17 cellular contexts compared by ENCODE assay signal in the genomic region with DNA sequence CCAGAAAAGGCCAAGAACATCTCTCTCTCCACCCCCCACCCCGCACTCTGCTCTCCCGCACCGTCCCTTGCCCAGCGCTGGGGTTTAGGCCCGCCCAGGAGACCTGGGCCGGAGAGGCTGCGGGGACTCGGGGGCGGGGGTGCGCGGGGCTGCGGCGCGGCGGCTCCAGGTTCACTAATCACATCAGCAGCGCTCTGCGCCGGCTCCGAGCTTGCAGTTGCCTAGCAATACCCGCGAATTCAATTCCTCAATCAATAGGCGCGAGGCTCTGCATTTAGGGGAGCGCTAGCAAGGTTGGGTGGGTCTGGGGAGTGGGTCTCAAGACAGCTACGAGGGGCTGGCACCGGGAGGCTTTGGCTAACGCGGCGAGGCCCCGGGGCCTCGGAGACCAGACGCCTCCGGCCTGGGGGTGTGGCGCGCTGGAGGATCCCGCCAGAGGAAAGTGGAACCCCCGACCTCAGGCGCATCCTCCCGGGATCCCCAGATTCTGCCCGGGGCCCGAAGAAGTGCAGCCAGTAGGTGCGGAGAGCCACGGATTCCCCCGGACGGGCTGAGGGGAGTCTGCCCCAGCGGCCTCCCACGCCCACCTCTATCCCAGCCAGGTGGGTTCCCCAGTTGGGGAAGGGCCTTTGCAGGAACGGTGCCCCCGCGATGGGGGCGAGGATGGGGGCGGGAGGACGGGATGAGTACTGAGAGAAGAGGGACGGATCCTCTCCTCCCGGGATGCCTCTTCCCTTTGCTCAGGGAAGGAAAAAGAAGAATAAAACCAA. TPM values are rescaled to one million over a fixed set of nuclear protein-coding genes. Genes with fewer than 3 reads are reported as not detected.
A peak's percentile ranks its signal among the peaks of the same experiment; 100 is the strongest.
DNase-seq lines count a peak whose midpoint lies in the region; ATAC-seq and TF ChIP-seq lines count a peak whose summit lies in the region.
"Had no signal": no experiment of that assay in that cellular context is flagged by ENCODE, and none has a peak within 500 bp of the region (broad histone marks: within the 10 kb centered on the region; RNA-seq: fewer than 3 reads in every experiment).

No MANE protein-coding gene starts in this region.

- peaks cover 11% of the 10 kb centered on the region for H3K36me3 Mint-ChIP-seq in activated CD8-positive, alpha-beta T cell treated with anti-CD3 and anti-CD28 coated beads, Interleukin-2, amount 10 ng/mL, durations not matched to agents 7 days and 5 days (ENCODE audit: low read depth)
- H3K36me3 Mint-ChIP-seq in activated CD8-positive, alpha-beta T cell treated with anti-CD3 and anti-CD28 coated beads for 36 hours (ENCODE audit: low read depth): peaks cover 3% of the 10 kb centered on the region
- H3K36me3 Mint-ChIP-seq in HFFc6 (ENCODE audit: low read depth): no peaks in the 10 kb centered on the region
- H3K36me3 Mint-ChIP-seq in osteocyte (ENCODE audit: unreplicated experiment): no peaks in the 10 kb centered on the region

- POLR2A ChIA-PET in activated CD8-positive, alpha-beta T cell treated with anti-CD3 and anti-CD28 coated beads, Interleukin-2, amount 10 ng/mL, durations not matched to agents 7 days and 5 days (lab: Charles Lee): no interaction called here
- POLR2A ChIA-PET in activated CD8-positive, alpha-beta T cell treated with anti-CD3 and anti-CD28 coated beads for 36 hours (lab: Charles Lee): interaction anchor here (1.2 to 1.8 kb wide), 3 partner anchors 10 to 131 kb away, joined by 3 to 4 read pairs (median 4); no protein-coding TSS in a partner anchor

- H3K27me3 ChIP-seq in fibroblast of lung (ENCODE audit: control insufficient read depth, insufficient read depth, low read length): peaks cover 38% of the 10 kb centered on the region

- H3K9ac ChIP-seq in fibroblast of lung (ENCODE audit: insufficient read depth, low read length): no peak overlapping the region

- H3K4me3 Mint-ChIP-seq in activated CD8-positive, alpha-beta T cell treated with anti-CD3 and anti-CD28 coated beads, Interleukin-2, amount 10 ng/mL, durations not matched to agents 7 days and 5 days: no peak overlapping the region
- H3K4me3 Mint-ChIP-seq in activated CD8-positive, alpha-beta T cell treated with anti-CD3 and anti-CD28 coated beads for 36 hours: no peak overlapping the region
- H3K4me3 Mint-ChIP-seq in HFFc6: peak overlapping the region; percentile 83; the same call in 1 of the 2 replicates
- H3K4me3 Mint-ChIP-seq in osteocyte (ENCODE audit: unreplicated experiment): peak overlapping the region; percentile 44
- H3K4me3 Mint-ChIP-seq: stimulated activated naive CD8-positive, alpha-beta T cell treated with anti-CD3 and anti-CD28 coated beads, Interleukin-15, Interleukin-2, amounts not matched to agents 100 ng/mL and 50 ng/mL, for 24 hours had no signal

- peaks cover 50% of the 10 kb centered on the region for H3K27me3 Mint-ChIP-seq in activated CD8-positive, alpha-beta T cell treated with anti-CD3 and anti-CD28 coated beads, Interleukin-2, amount 10 ng/mL, durations not matched to agents 7 days and 5 days (ENCODE audit: low read depth)
- H3K27me3 Mint-ChIP-seq in activated CD8-positive, alpha-beta T cell treated with anti-CD3 and anti-CD28 coated beads for 36 hours: peaks cover 42% of the 10 kb centered on the region
- H3K27me3 Mint-ChIP-seq in HFFc6 (ENCODE audit: insufficient read depth) (peaks cover 20% of the 10 kb centered on the region), osteocyte (ENCODE audit: unreplicated experiment) (peaks cover 40% of the 10 kb centered on the region)

- H3K27ac Mint-ChIP-seq in activated CD8-positive, alpha-beta T cell treated with anti-CD3 and anti-CD28 coated beads, Interleukin-2, amount 10 ng/mL, durations not matched to agents 7 days and 5 days: no peak overlapping the region
- no peak overlapping the region for H3K27ac Mint-ChIP-seq in activated CD8-positive, alpha-beta T cell treated with anti-CD3 and anti-CD28 coated beads for 36 hours
- H3K27ac Mint-ChIP-seq in HFFc6 (no peak overlapping the region), osteocyte (ENCODE audit: unreplicated experiment) (no peak overlapping the region)
- H3K27ac Mint-ChIP-seq: activated T-helper 2 cell treated with anti-CD3 and anti-CD28 coated beads, Interferon-gamma antibody, Interleukin-2, Interleukin-4, amounts not matched to agents 10 μg/mL and 5 μg/mL and 100 μg/mL, durations not matched to agents 14 hours and 24 hours and 36 hours; stimulated activated naive CD8-positive, alpha-beta T cell treated with anti-CD3 and anti-CD28 coated beads, Interleukin-15, Interleukin-2, amounts not matched to agents 100 ng/mL and 50 ng/mL, for 24 hours had no signal

- H3K27ac ChIP-seq in fibroblast of lung (ENCODE audit: insufficient read depth, low read length): no peak overlapping the region
- no peak overlapping the region for H3K27ac ChIP-seq in coronary artery
- H3K27ac ChIP-seq: ascending aorta, Peyer's patch had no signal

- no peaks in the 10 kb centered on the region for H3K9me3 Mint-ChIP-seq in activated CD8-positive, alpha-beta T cell treated with anti-CD3 and anti-CD28 coated beads, Interleukin-2, amount 10 ng/mL, durations not matched to agents 7 days and 5 days (ENCODE audit: insufficient read depth)
- H3K9me3 Mint-ChIP-seq in activated CD8-positive, alpha-beta T cell treated with anti-CD3 and anti-CD28 coated beads for 36 hours: no peaks in the 10 kb centered on the region
- no peaks in the 10 kb centered on the region for H3K9me3 Mint-ChIP-seq in HFFc6
- H3K9me3 Mint-ChIP-seq in osteocyte (ENCODE audit: unreplicated experiment): no peaks in the 10 kb centered on the region
- H3K9me3 Mint-ChIP-seq: activated T-helper 2 cell treated with anti-CD3 and anti-CD28 coated beads, Interferon-gamma antibody, Interleukin-2, Interleukin-4, amounts not matched to agents 10 μg/mL and 5 μg/mL and 100 μg/mL, durations not matched to agents 14 hours and 24 hours and 36 hours; stimulated activated naive CD8-positive, alpha-beta T cell treated with anti-CD3 and anti-CD28 coated beads, Interleukin-15, Interleukin-2, amounts not matched to agents 100 ng/mL and 50 ng/mL, for 24 hours had no signal

- peaks cover 13% of the 10 kb centered on the region for H3K4me1 ChIP-seq in fibroblast of lung (ENCODE audit: control insufficient read depth, extremely low read depth, insufficient read depth, low read length)

- H2AFZ ChIP-seq in fibroblast of lung (ENCODE audit: low read length): no peak overlapping the region

- no peaks in the 10 kb centered on the region for H3K79me2 ChIP-seq in fibroblast of lung (ENCODE audit: control insufficient read depth, insufficient read depth, low read length)

- TF ChIP-seq CTCF in activated CD8-positive, alpha-beta T cell treated with anti-CD3 and anti-CD28 coated beads for 36 hours (IDR thresholded peaks at IDR 0.05): no peak
- no peak for TF ChIP-seq CTCF in HFFc6 (IDR thresholded peaks at IDR 0.05)
- no peak for TF ChIP-seq CTCF in fibroblast of lung (conservative IDR thresholded peaks at IDR 0.05 in 1 of 2, IDR thresholded peaks at IDR 0.05 in 1 of 2; ENCODE audit: low read depth in 1 of 2, low read length in 2 of 2)
- no peak for TF ChIP-seq CTCF in osteocyte (IDR thresholded peaks at IDR 0.05)
- TF ChIP-seq CTCF in coronary artery (IDR thresholded peaks at IDR 0.05): no peak

- H3K4me1 Mint-ChIP-seq in activated CD8-positive, alpha-beta T cell treated with anti-CD3 and anti-CD28 coated beads, Interleukin-2, amount 10 ng/mL, durations not matched to agents 7 days and 5 days (ENCODE audit: low read depth): peaks cover 23% of the 10 kb centered on the region
- peaks cover 14% of the 10 kb centered on the region for H3K4me1 Mint-ChIP-seq in activated CD8-positive, alpha-beta T cell treated with anti-CD3 and anti-CD28 coated beads for 36 hours (ENCODE audit: low read depth)
- H3K4me1 Mint-ChIP-seq in HFFc6 (ENCODE audit: low read depth) (peaks cover 21% of the 10 kb centered on the region), osteocyte (ENCODE audit: unreplicated experiment) (peaks cover 28% of the 10 kb centered on the region)

- CTCF ChIA-PET in activated CD8-positive, alpha-beta T cell treated with anti-CD3 and anti-CD28 coated beads, Interleukin-2, amount 10 ng/mL, durations not matched to agents 7 days and 5 days (lab: Charles Lee): interaction anchor here (1.0 kb wide), 1 partner anchor 20 kb away, joined by 4 read pairs; no protein-coding TSS in a partner anchor
- CTCF ChIA-PET in activated CD8-positive, alpha-beta T cell treated with anti-CD3 and anti-CD28 coated beads for 36 hours (lab: Charles Lee): interaction anchor here (1.3 kb wide), 1 partner anchor 47 kb away, joined by 3 read pairs; no protein-coding TSS in a partner anchor

- peaks cover 6% of the 10 kb centered on the region for H3K36me3 ChIP-seq in fibroblast of lung (ENCODE audit: control insufficient read depth, insufficient read depth, low read length)
- H3K36me3 ChIP-seq: ascending aorta had no signal

- no peak overlapping the region for H3K4me3 ChIP-seq in fibroblast of lung (replicated peaks in 1 of 4; ENCODE audit: control extremely low read depth in 1 of 4, insufficient read depth in 1 of 4, low read depth in 3 of 4, low read length in 4 of 4)
- no peak overlapping the region for H3K4me3 ChIP-seq in coronary artery
- H3K4me3 ChIP-seq: HAP-1, Peyer's patch had no signal

- H4K20me1 ChIP-seq in fibroblast of lung (ENCODE audit: control insufficient read depth, extremely low read depth, insufficient read depth, low read length): no peaks in the 10 kb centered on the region

- DNase-seq in activated CD8-positive, alpha-beta T cell treated with anti-CD3 and anti-CD28 coated beads, Interleukin-2, amount 10 ng/mL, durations not matched to agents 7 days and 5 days: no peak
- no peak for DNase-seq in activated CD8-positive, alpha-beta T cell treated with anti-CD3 and anti-CD28 coated beads for 36 hours
- DNase-seq in HFFc6: no peak
- DNase-seq in fibroblast of lung (ENCODE audit: low read depth in 2 of 2): no peak
- DNase-seq in osteocyte (ENCODE audit: extremely low spot score, unreplicated experiment): no peak
- DNase-seq in coronary artery (ENCODE audit: low spot score): no peak
- DNase-seq: activated CD4-positive, alpha-beta T cell treated with anti-CD3 and anti-CD28 coated beads for 48 hours; dermis blood vessel endothelial cell; NCI-H1436 treated with DMSO at 0.1 percent for 48 hours; NCI-H510A treated with DMSO at 0.1 percent for 48 hours had no signal

- H3K4me2 ChIP-seq in fibroblast of lung (ENCODE audit: extremely low read depth, insufficient read depth, low read length): peak overlapping the region; percentile 11

- intact Hi-C loops in activated CD8-positive, alpha-beta T cell treated with anti-CD3 and anti-CD28 coated beads for 36 hours (cut with micrococcal nuclease): no loop called here

- ATAC-seq in activated CD8-positive, alpha-beta T cell treated with anti-CD3 and anti-CD28 coated beads, Interleukin-2, amount 10 ng/mL, durations not matched to agents 7 days and 5 days: peak; percentile 27
- ATAC-seq in activated CD8-positive, alpha-beta T cell treated with anti-CD3 and anti-CD28 coated beads for 36 hours: no peak
- ATAC-seq in GM21723 (IDR thresholded peaks at IDR 0.05; ENCODE audit: unreplicated experiment) (no peak), HG03159 (IDR thresholded peaks at IDR 0.05; ENCODE audit: unreplicated experiment) (no peak)

- H3K9me3 ChIP-seq in fibroblast of lung (ENCODE audit: control insufficient read depth, insufficient read depth, low read depth, low read length): no peaks in the 10 kb centered on the region
- H3K9me3 ChIP-seq: ascending aorta, HAP-1, Peyer's patch had no signal

RNA-seq across cellular contexts. Expression of gene CBX8, which starts 5.3 kb away (rescaled TPM):
- 1 to 10 TPM; 8.6 to 9.4 TPM for total RNA-seq in activated CD8-positive, alpha-beta T cell treated with anti-CD3 and anti-CD28 coated beads, Interleukin-2, amount 10 ng/mL, durations not matched to agents 7 days and 5 days
- 1 to 10 TPM; 7.0 to 9.4 TPM for total RNA-seq in activated CD8-positive, alpha-beta T cell treated with anti-CD3 and anti-CD28 coated beads for 36 hours
- total RNA-seq in HFFc6 (2021; fragmentation: NEBNext Ultra II Directional; extraction: Animal tissue kit (Norgen Biotek cat#: 25700)): 10 to 100 TPM in 1 of 6 experiments, 1 to 10 TPM in 5; 6.0 to 10.6 (median 8.1) TPM
- total RNA-seq in fibroblast of lung: 3.3 and 4.0 TPM in 2 replicates
- polyA plus RNA-seq in fibroblast of lung: 0.19 and 0.41 TPM in 2 replicates
- polyA plus RNA-seq in fibroblast of lung (2012): 4.9 and 5.2 TPM in 2 replicates
- polyA minus RNA-seq in fibroblast of lung (ENCODE audit: low replicate concordance): 1.5 and 6.8 TPM in 2 replicates
- 5.4 and 6.3 TPM in 2 replicates for total RNA-seq in osteocyte

RNA-seq across cellular contexts. Expression of gene CBX2, which starts 13.6 kb away (rescaled TPM):
- total RNA-seq in activated CD8-positive, alpha-beta T cell treated with anti-CD3 and anti-CD28 coated beads, Interleukin-2, amount 10 ng/mL, durations not matched to agents 7 days and 5 days: 10 to 100 TPM; 16.2 to 16.5 TPM
- total RNA-seq in activated CD8-positive, alpha-beta T cell treated with anti-CD3 and anti-CD28 coated beads for 36 hours: 1 to 10 TPM; 8.0 to 9.7 TPM
- total RNA-seq in HFFc6 (2021; fragmentation: NEBNext Ultra II Directional; extraction: Animal tissue kit (Norgen Biotek cat#: 25700)): 1 to 10 TPM in 5 of 6 experiments, under 1 TPM in 1; 0.75 to 2.0 (median 1.4) TPM
- total RNA-seq in fibroblast of lung: 0.83 and 1.3 TPM in 2 replicates
- 0.77 and 1.3 TPM in 2 replicates for polyA plus RNA-seq in fibroblast of lung
- polyA plus RNA-seq in fibroblast of lung (2012): 0.91 and 2.2 TPM in 2 replicates
- 0.35 and 3.1 TPM in 2 replicates for polyA minus RNA-seq in fibroblast of lung (ENCODE audit: low replicate concordance)
- 9.9 and 12.7 TPM in 2 replicates for total RNA-seq in osteocyte

RNA-seq across cellular contexts. Expression of gene CBX4, which starts 47.7 kb away (rescaled TPM):
- 10 to 100 TPM; 50.3 to 57.2 TPM for total RNA-seq in activated CD8-positive, alpha-beta T cell treated with anti-CD3 and anti-CD28 coated beads, Interleukin-2, amount 10 ng/mL, durations not matched to agents 7 days and 5 days
- total RNA-seq in activated CD8-positive, alpha-beta T cell treated with anti-CD3 and anti-CD28 coated beads for 36 hours: 10 to 100 TPM; 23.9 to 28.0 TPM
- 10 to 100 TPM; 18.2 to 20.2 (median 19.3) TPM for total RNA-seq in HFFc6 (2021; fragmentation: NEBNext Ultra II Directional; extraction: Animal tissue kit (Norgen Biotek cat#: 25700))
- total RNA-seq in fibroblast of lung: 11.0 and 13.4 TPM in 2 replicates
- polyA plus RNA-seq in fibroblast of lung: 5.4 and 5.6 TPM in 2 replicates
- polyA plus RNA-seq in fibroblast of lung (2012): 8.8 TPM in 2 replicates
- polyA minus RNA-seq in fibroblast of lung (ENCODE audit: low replicate concordance): 1.3 and 1.6 TPM in 2 replicates
- 21.4 and 23.2 TPM in 2 replicates for total RNA-seq in osteocyte

Comparison
In these comparisons a context has a peak if more than half of its experiments do, and no peak if none do; other contexts are left out.
1. H3K4me3 Mint-ChIP-seq: peak in HFFc6 (single experiment) and osteocyte (single experiment); none in activated CD8-positive, alpha-beta T cell treated with anti-CD3 and anti-CD28 coated beads, Interleukin-2, amount 10 ng/mL, durations not matched to agents 7 days and 5 days (single experiment) and activated CD8-positive, alpha-beta T cell treated with anti-CD3 and anti-CD28 coated beads for 36 hours (single experiment).